Comparison of ENCODE assay signal across 27 cellular contexts in genomic region chr4:21775703-21776102, GRCh38.
"Had no signal": no experiment of that assay in that cellular context is flagged by ENCODE, and none has a peak within 500 bp of the region (broad histone marks: within the 10 kb centered on the region; RNA-seq: fewer than 3 reads in every experiment).

No MANE protein-coding gene starts in this region.

- H3K4me3 ChIP-seq: neural progenitor cell, ovary, psoas muscle, right lobe of liver, sigmoid colon, stomach, thoracic aorta, thyroid gland, tibial nerve, upper lobe of left lung had no signal

- H3K4me1 ChIP-seq: neural progenitor cell, parathyroid adenoma, psoas muscle, sigmoid colon, stomach, thyroid gland, tibial nerve, upper lobe of left lung had no signal

- H3K4me3 Mint-ChIP-seq: naive thymus-derived CD4-positive, alpha-beta T cell; natural killer cell; nephron; neural progenitor cell; stimulated activated effector memory CD8-positive, alpha-beta T cell treated with anti-CD3 and anti-CD28 coated beads, Interleukin-12 subunit alpha, Interleukin-12 subunit beta, amount 100 ng/mL, for 72 hours; stimulated activated naive B cell treated with anti-CD40 and anti-IgM and Interleukin-4, amounts not matched to agents 10 μg/mL and 1 μg/mL and 100 μg/mL, for 72 hours; stimulated activated naive CD8-positive, alpha-beta T cell treated with anti-CD3 and anti-CD28 coated beads, Interleukin-15, Interleukin-2, amounts not matched to agents 100 ng/mL and 50 ng/mL, for 24 hours had no signal

- ATAC-seq: naive thymus-derived CD4-positive, alpha-beta T cell; natural killer cell; psoas muscle; right cardiac atrium; right lobe of liver; stimulated activated effector memory CD8-positive, alpha-beta T cell treated with anti-CD3 and anti-CD28 coated beads, Interleukin-12 subunit alpha, Interleukin-12 subunit beta, amount 100 ng/mL, for 72 hours; stimulated activated naive B cell treated with anti-CD40 and anti-IgM and Interleukin-4, amounts not matched to agents 10 μg/mL and 1 μg/mL and 100 μg/mL, for 72 hours had no signal

- H3K9me3 ChIP-seq: ovary, right lobe of liver, sigmoid colon, thoracic aorta, thyroid gland, tibial nerve, upper lobe of left lung had no signal

- H3K27ac ChIP-seq: neural progenitor cell, ovary, parathyroid adenoma, psoas muscle, right lobe of liver, sigmoid colon, stomach, thoracic aorta, thyroid gland, tibial nerve, upper lobe of left lung had no signal

- H3K27ac Mint-ChIP-seq: naive thymus-derived CD4-positive, alpha-beta T cell; natural killer cell; nephron; neural progenitor cell; stimulated activated effector memory CD8-positive, alpha-beta T cell treated with anti-CD3 and anti-CD28 coated beads, Interleukin-12 subunit alpha, Interleukin-12 subunit beta, amount 100 ng/mL, for 72 hours; stimulated activated naive B cell treated with anti-CD40 and anti-IgM and Interleukin-4, amounts not matched to agents 10 μg/mL and 1 μg/mL and 100 μg/mL, for 72 hours; stimulated activated naive CD8-positive, alpha-beta T cell treated with anti-CD3 and anti-CD28 coated beads, Interleukin-15, Interleukin-2, amounts not matched to agents 100 ng/mL and 50 ng/mL, for 24 hours had no signal

- H3K27me3 ChIP-seq: neural progenitor cell, ovary, right lobe of liver, sigmoid colon, stomach, thyroid gland, tibial nerve, upper lobe of left lung had no signal

- H3K36me3 Mint-ChIP-seq: naive thymus-derived CD4-positive, alpha-beta T cell; natural killer cell; neural progenitor cell; stimulated activated effector memory CD8-positive, alpha-beta T cell treated with anti-CD3 and anti-CD28 coated beads, Interleukin-12 subunit alpha, Interleukin-12 subunit beta, amount 100 ng/mL, for 72 hours; stimulated activated naive B cell treated with anti-CD40 and anti-IgM and Interleukin-4, amounts not matched to agents 10 μg/mL and 1 μg/mL and 100 μg/mL, for 72 hours had no signal

- H3K36me3 ChIP-seq: neural progenitor cell, ovary, right lobe of liver, sigmoid colon, stomach, thoracic aorta, thyroid gland, tibial nerve, upper lobe of left lung had no signal

- DNase-seq: naive thymus-derived CD4-positive, alpha-beta T cell; natural killer cell; occipital lobe; ovary; posterior cingulate gyrus; psoas muscle; right cardiac atrium; right lobe of liver; sigmoid colon; small intestine; stimulated activated CD4-positive, alpha-beta T cell treated with anti-CD3 and anti-CD28 coated beads, Interleukin-15, amount 100 ng/mL, for 24 hours; stimulated activated CD4-positive, alpha-beta T cell treated with anti-CD3 and anti-CD28 coated beads, Interleukin-2, amount 100 ng/mL, for 24 hours; stimulated activated CD4-positive, alpha-beta T cell treated with anti-CD3 and anti-CD28 coated beads, Interleukin-2, amount 100 ng/mL, for 48 hours; stimulated activated CD4-positive, alpha-beta T cell treated with anti-CD3 and anti-CD28 coated beads, Interleukin-4, amount 100 ng/mL, for 24 hours; stimulated activated naive B cell treated with anti-CD40 and anti-IgM and Interleukin-4, amounts not matched to agents 10 μg/mL and 1 μg/mL and 100 μg/mL, for 72 hours; stimulated activated naive CD4-positive, alpha-beta T cell treated with Interleukin-2 at 50 U/mL for 16 hours; stomach; thyroid gland; trophoblast cell; upper lobe of left lung had no signal

- H3K9me3 Mint-ChIP-seq: neural progenitor cell had no signal

- H3K4me1 Mint-ChIP-seq: naive thymus-derived CD4-positive, alpha-beta T cell; natural killer cell; nephron; neural progenitor cell; stimulated activated effector memory CD8-positive, alpha-beta T cell treated with anti-CD3 and anti-CD28 coated beads, Interleukin-12 subunit alpha, Interleukin-12 subunit beta, amount 100 ng/mL, for 72 hours; stimulated activated naive B cell treated with anti-CD40 and anti-IgM and Interleukin-4, amounts not matched to agents 10 μg/mL and 1 μg/mL and 100 μg/mL, for 72 hours had no signal
